Comparison of ENCODE assay signal across 1 cellular context in genomic region chr2:42929577-42929984, GRCh38.
TF ChIP-seq lines count a peak whose summit lies in the region.

No MANE protein-coding gene starts in this region.

TF ChIP-seq in HepG2, 621 proteins besides CTCF, POLR2A, EP300 and RAD21 (continued from another document):
- TF ChIP-seq THRA (CRISPR knock-in tag; IDR thresholded peaks at IDR 0.05; ENCODE audit: borderline replicate concordance) = no peak
